8 cellular contexts compared by ENCODE assay signal in genomic region chr6:143427109-143427817, GRCh38. TPM values are rescaled to one million over a fixed set of nuclear protein-coding genes. Genes with fewer than 3 reads are reported as not detected.
DNase-seq lines count a peak whose midpoint lies in the region; ATAC-seq and TF ChIP-seq lines count a peak whose summit lies in the region.

No MANE protein-coding gene starts in this region.

- H3K27ac Mint-ChIP-seq in activated T-helper 2 cell treated with anti-CD3 and anti-CD28 coated beads, Interferon-gamma antibody, Interleukin-2, Interleukin-4, amounts not matched to agents 10 μg/mL and 5 μg/mL and 100 μg/mL, durations not matched to agents 14 hours and 24 hours and 36 hours: peak overlapping the region; percentile 22

- no peaks in the 10 kb centered on the region for H3K9me3 Mint-ChIP-seq in activated T-helper 2 cell treated with anti-CD3 and anti-CD28 coated beads, Interferon-gamma antibody, Interleukin-2, Interleukin-4, amounts not matched to agents 10 μg/mL and 5 μg/mL and 100 μg/mL, durations not matched to agents 14 hours and 24 hours and 36 hours

- no peak for TF ChIP-seq POLR2A in transverse colon (IDR thresholded peaks at IDR 0.05)

- H3K4me1 ChIP-seq in osteoblast (ENCODE audit: insufficient read depth, low read length) (peaks cover 4% of the 10 kb centered on the region), transverse colon (no peaks in the 10 kb centered on the region)

- no peak overlapping the region for H3K4me2 ChIP-seq in osteoblast (ENCODE audit: insufficient read depth, low read length)

- peak; percentile 99 for ATAC-seq in GM21723 (IDR thresholded peaks at IDR 0.05; ENCODE audit: unreplicated experiment)

- no peak overlapping the region for H2AFZ ChIP-seq in osteoblast (ENCODE audit: low read length)

- H3K79me2 ChIP-seq in osteoblast (ENCODE audit: insufficient read depth, low read length): no peaks in the 10 kb centered on the region

- no peaks in the 10 kb centered on the region for H4K20me1 ChIP-seq in osteoblast (ENCODE audit: insufficient read depth, low read length)

- H3K4me3 ChIP-seq in Jurkat, Clone E6-1 (ENCODE audit: low read length): no peak overlapping the region
- H3K4me3 ChIP-seq in foreskin fibroblast (ENCODE audit: low read depth in 1 of 2, low read length in 2 of 2) (no peak overlapping the region), osteoblast (ENCODE audit: insufficient read depth, low read length) (no peak overlapping the region), transverse colon (no peak overlapping the region)

- DNase-seq in G401 (ENCODE audit: low spot score) (peak; percentile 69), RPMI7951 (ENCODE audit: low read depth) (peak; percentile 67), foreskin fibroblast (peak; percentile 81 to 93), osteoblast (ENCODE audit: insufficient read length, low spot score, missing footprints) (peak; percentile 89), transverse colon (peak; percentile 62)
- DNase-seq in Jurkat, Clone E6-1 (ENCODE audit: low read depth, low spot score): peak; percentile 51
- peak; percentile 57 for DNase-seq in activated T-helper 2 cell treated with anti-CD3 and anti-CD28 coated beads, Interferon-gamma antibody, Interleukin-2, Interleukin-4, amounts not matched to agents 10 μg/mL and 5 μg/mL and 100 μg/mL, durations not matched to agents 14 hours and 24 hours and 36 hours (ENCODE audit: low spot score)

- H3K36me3 Mint-ChIP-seq in activated T-helper 2 cell treated with anti-CD3 and anti-CD28 coated beads, Interferon-gamma antibody, Interleukin-2, Interleukin-4, amounts not matched to agents 10 μg/mL and 5 μg/mL and 100 μg/mL, durations not matched to agents 14 hours and 24 hours and 36 hours (ENCODE audit: low read depth): peaks cover 34% of the 10 kb centered on the region

- no peaks in the 10 kb centered on the region for H3K27me3 ChIP-seq in osteoblast (ENCODE audit: insufficient read depth, low read length)
- H3K27me3 ChIP-seq in transverse colon: no peaks in the 10 kb centered on the region

- H3K4me3 Mint-ChIP-seq in activated T-helper 2 cell treated with anti-CD3 and anti-CD28 coated beads, Interferon-gamma antibody, Interleukin-2, Interleukin-4, amounts not matched to agents 10 μg/mL and 5 μg/mL and 100 μg/mL, durations not matched to agents 14 hours and 24 hours and 36 hours (ENCODE audit: low read depth): no peak overlapping the region

- TF ChIP-seq EP300 in transverse colon (IDR thresholded peaks at IDR 0.05; ENCODE audit: low read depth): no peak

- WGBS in transverse colon (ENCODE audit: low coverage in 1 of 2), 2 donors: 14% methylated on average over 4 of the region's 4 CpGs; no CpG with 5 or more reads in 1 of the 2 donors

- TF ChIP-seq CTCF in foreskin fibroblast (IDR thresholded peaks at IDR 0.05; ENCODE audit: low read depth, low read length) (peak; percentile 99), osteoblast (IDR thresholded peaks at IDR 0.05; ENCODE audit: extremely low read depth, low read depth, low read length) (peak; percentile 100), transverse colon (IDR thresholded peaks at IDR 0.05) (peak; percentile 84 to 93 (median 89))

- H3K9me3 ChIP-seq in osteoblast (ENCODE audit: low read depth, low read length) (no peaks in the 10 kb centered on the region), transverse colon (no peaks in the 10 kb centered on the region)

- H3K27me3 Mint-ChIP-seq in activated T-helper 2 cell treated with anti-CD3 and anti-CD28 coated beads, Interferon-gamma antibody, Interleukin-2, Interleukin-4, amounts not matched to agents 10 μg/mL and 5 μg/mL and 100 μg/mL, durations not matched to agents 14 hours and 24 hours and 36 hours (ENCODE audit: low read depth): no peaks in the 10 kb centered on the region

- H3K4me1 Mint-ChIP-seq in activated T-helper 2 cell treated with anti-CD3 and anti-CD28 coated beads, Interferon-gamma antibody, Interleukin-2, Interleukin-4, amounts not matched to agents 10 μg/mL and 5 μg/mL and 100 μg/mL, durations not matched to agents 14 hours and 24 hours and 36 hours (ENCODE audit: low read depth): peaks cover 4% of the 10 kb centered on the region

- in situ Hi-C loops in G401 (cut with HindIII; ENCODE audit: low sequenced_read_pairs) (no loop called here), transverse colon (cut with MboI; ENCODE audit: low pct_ligation_motif_present in 1 of 4, low pct_unique_long_range_greater_than_20kb in 1 of 4, low sequenced_read_pairs in 3 of 4) (no loop called here)

- H3K27ac ChIP-seq in osteoblast (ENCODE audit: low read depth, low read length) (no peak overlapping the region), transverse colon (no peak overlapping the region)

- H3K36me3 ChIP-seq in osteoblast (ENCODE audit: insufficient read depth, low read length) (no peaks in the 10 kb centered on the region), transverse colon (no peaks in the 10 kb centered on the region)

- intact Hi-C loops in activated T-helper 2 cell treated with anti-CD3 and anti-CD28 coated beads, Interferon-gamma antibody, Interleukin-2, Interleukin-4, amounts not matched to agents 10 μg/mL and 5 μg/mL and 100 μg/mL, durations not matched to agents 14 hours and 24 hours and 36 hours (cut with micrococcal nuclease): loop anchor here (1.0 to 10.0 kb wide), 4 partner anchors 192 to 952 kb away; no protein-coding TSS in a partner anchor
- intact Hi-C loops in transverse colon (cut with DNase I; ENCODE audit: low total_unique reads): no loop called here

RNA-seq across cellular contexts. Expression of gene ADAT2, which starts 23.2 kb away (rescaled TPM):
- 2.2 and 5.3 TPM in 2 replicates for total RNA-seq in G401 (2014; rRNA removed; shearing (Covaris generic))
- 20.3 TPM for polyA plus RNA-seq in Jurkat, Clone E6-1 (2012; ENCODE audit: insufficient read depth, insufficient read length)
- 4.6 and 7.0 TPM in 2 replicates for total RNA-seq in RPMI7951 (2014; rRNA removed; shearing (Covaris generic))
- total RNA-seq in activated T-helper 2 cell treated with anti-CD3 and anti-CD28 coated beads, Interferon-gamma antibody, Interleukin-2, Interleukin-4, amounts not matched to agents 10 μg/mL and 5 μg/mL and 100 μg/mL, durations not matched to agents 14 hours and 24 hours and 36 hours: 35.7 and 37.6 TPM in 2 replicates
- total RNA-seq in osteoblast (2.2 and 3.8 TPM in 2 replicates), transverse colon (10 to 100 TPM in 2 of 4 donors, 1 to 10 TPM in 1, under 1 TPM in 1; 0.75 to 12.7 (median 9.7) TPM)

RNA-seq across cellular contexts. Expression of gene PEX3, which starts 23.3 kb away (rescaled TPM):
- total RNA-seq in G401 (2014; rRNA removed; shearing (Covaris generic)): 11.0 and 13.4 TPM in 2 replicates
- polyA plus RNA-seq in Jurkat, Clone E6-1 (2012; ENCODE audit: insufficient read depth, insufficient read length): 30.1 TPM
- 28.5 and 41.6 TPM in 2 replicates for total RNA-seq in RPMI7951 (2014; rRNA removed; shearing (Covaris generic))
- 21.4 and 23.6 TPM in 2 replicates for total RNA-seq in activated T-helper 2 cell treated with anti-CD3 and anti-CD28 coated beads, Interferon-gamma antibody, Interleukin-2, Interleukin-4, amounts not matched to agents 10 μg/mL and 5 μg/mL and 100 μg/mL, durations not matched to agents 14 hours and 24 hours and 36 hours
- total RNA-seq in osteoblast (19.2 and 22.1 TPM in 2 replicates), transverse colon (10 to 100 TPM in 1 of 4 donors, 1 to 10 TPM in 1, not detected in 2; 7.6 to 13.2 TPM)
